ENCODE assay signal across 8 cellular contexts in the genomic region with DNA sequence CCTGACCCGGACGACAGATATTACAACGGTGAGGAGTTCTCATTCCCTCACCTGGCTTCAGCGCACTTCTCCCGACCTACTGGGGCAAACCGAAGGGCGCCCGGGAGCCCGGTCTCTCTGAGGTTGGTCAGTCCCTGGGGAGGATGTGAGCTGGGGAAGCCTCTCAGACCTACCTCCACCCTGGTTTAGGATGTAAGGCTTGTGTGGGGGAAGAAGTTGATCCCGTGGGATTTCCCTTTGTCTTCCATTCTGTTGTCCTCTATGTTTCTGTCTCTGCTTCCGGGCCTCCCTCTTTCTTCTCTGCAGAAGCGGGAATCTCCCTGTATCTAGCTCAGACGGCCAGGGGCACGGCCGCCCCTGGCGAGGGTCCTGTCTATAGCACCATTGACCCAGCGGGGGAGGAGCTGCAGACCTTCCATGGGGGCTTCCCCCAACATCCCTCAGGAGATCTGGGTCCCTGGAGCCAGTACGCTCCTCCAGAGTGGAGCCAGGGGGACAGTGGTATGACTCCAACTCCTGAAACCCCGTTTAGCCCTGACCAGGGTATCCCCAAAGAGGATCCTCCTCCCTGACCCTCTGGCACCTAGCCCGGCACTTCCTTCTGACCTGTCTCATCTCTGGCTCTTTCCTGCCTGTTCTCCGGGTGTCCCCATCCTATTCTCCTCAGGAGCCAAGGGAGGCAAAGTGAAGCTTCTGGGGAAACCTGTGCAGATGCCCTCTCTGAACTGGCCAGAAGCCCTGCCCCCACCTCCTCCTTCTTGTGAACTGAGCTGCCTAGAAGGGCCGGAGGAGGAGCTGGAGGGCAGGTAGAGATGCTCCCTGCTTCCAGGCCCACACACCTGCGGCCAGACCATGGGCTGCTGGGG. TPM values are rescaled to one million over a fixed set of nuclear protein-coding genes. Genes with fewer than 3 reads are reported as not detected.
A peak's percentile ranks its signal among the peaks of the same experiment; 100 is the strongest.
DNase-seq lines count a peak whose midpoint lies in the region; TF ChIP-seq lines count a peak whose summit lies in the region.
"Had no signal": no experiment of that assay in that cellular context is flagged by ENCODE, and none has a peak within 500 bp of the region (broad histone marks: within the 10 kb centered on the region; RNA-seq: fewer than 3 reads in every experiment).

No MANE protein-coding gene starts in this region.

- peaks cover 20 to 29% of the 10 kb centered on the region in 2 experiments for H3K4me1 Mint-ChIP-seq in H9
- peaks cover 12% of the 10 kb centered on the region for H3K4me1 Mint-ChIP-seq in activated T-helper 2 cell treated with anti-CD3 and anti-CD28 coated beads, Interferon-gamma antibody, Interleukin-2, Interleukin-4, amounts not matched to agents 10 μg/mL and 5 μg/mL and 100 μg/mL, durations not matched to agents 14 hours and 24 hours and 36 hours (ENCODE audit: low read depth)

- H3K18ac ChIP-seq in H9 (ENCODE audit: insufficient read length, low read depth, low read length): no peak overlapping the region

- H3K9ac ChIP-seq in H9 (ENCODE audit: extremely low read depth, insufficient read length, low read length): no peak overlapping the region

- CTCF ChIA-PET in HEK293T (lab: Yijun Ruan, JAX): no interaction called here

- H3K4me3 ChIP-seq in right atrium auricular region (peak overlapping the region; percentile 53 to 57), spleen (peak overlapping the region in 7 of 8 donors; percentile 40 to 80 (median 50))

- H3K9me3 ChIP-seq in H9 (ENCODE audit: control insufficient read depth, low read depth, low read length): no peaks in the 10 kb centered on the region
- H3K9me3 ChIP-seq in right atrium auricular region: no peaks in the 10 kb centered on the region
- no peaks in the 10 kb centered on the region for H3K9me3 ChIP-seq in spleen

- peak overlapping the region; percentile 61 for H3K4me2 ChIP-seq in H9 (ENCODE audit: insufficient read depth, insufficient read length, low read length)

- H3K9me3 Mint-ChIP-seq in H9: peaks cover 0 to 3% of the 10 kb centered on the region in 2 experiments; a peak in 1 of 5 replicates
- H3K9me3 Mint-ChIP-seq in activated T-helper 2 cell treated with anti-CD3 and anti-CD28 coated beads, Interferon-gamma antibody, Interleukin-2, Interleukin-4, amounts not matched to agents 10 μg/mL and 5 μg/mL and 100 μg/mL, durations not matched to agents 14 hours and 24 hours and 36 hours: no peaks in the 10 kb centered on the region

- DNase-seq in H9 (peak; percentile 55), right atrium auricular region (ENCODE audit: low spot score) (no peak), spleen (peak; percentile 69), kidney glomerular epithelial cell (lab: John Stamatoyannopoulos, UW) (no peak), HEK293T (ENCODE audit: extremely low spot score) (no peak)
- DNase-seq in activated T-helper 2 cell treated with anti-CD3 and anti-CD28 coated beads, Interferon-gamma antibody, Interleukin-2, Interleukin-4, amounts not matched to agents 10 μg/mL and 5 μg/mL and 100 μg/mL, durations not matched to agents 14 hours and 24 hours and 36 hours (ENCODE audit: low spot score): no peak
- DNase-seq in central memory CD4-positive, alpha-beta T cell: no peak

- no peak overlapping the region for H4K8ac ChIP-seq in H9 (replicated peaks; ENCODE audit: insufficient read length, low read depth, low read length)

- intact Hi-C loops in activated T-helper 2 cell treated with anti-CD3 and anti-CD28 coated beads, Interferon-gamma antibody, Interleukin-2, Interleukin-4, amounts not matched to agents 10 μg/mL and 5 μg/mL and 100 μg/mL, durations not matched to agents 14 hours and 24 hours and 36 hours (cut with micrococcal nuclease): loop anchor here (5.0 kb wide), 2 partner anchors 131 to 264 kb away; no protein-coding TSS in a partner anchor
- intact Hi-C loops in spleen (cut with DNase I; ENCODE audit: low total_unique reads): no loop called here

- no peaks in the 10 kb centered on the region; a peak in 2 of 7 replicates for H3K36me3 Mint-ChIP-seq in H9 (ENCODE audit: insufficient read depth in 1 of 3, low read depth in 3 of 3)
- no peaks in the 10 kb centered on the region for H3K36me3 Mint-ChIP-seq in activated T-helper 2 cell treated with anti-CD3 and anti-CD28 coated beads, Interferon-gamma antibody, Interleukin-2, Interleukin-4, amounts not matched to agents 10 μg/mL and 5 μg/mL and 100 μg/mL, durations not matched to agents 14 hours and 24 hours and 36 hours (ENCODE audit: low read depth)

- H3K23ac ChIP-seq in H9 (ENCODE audit: insufficient read length, low read depth, low read length): no peak overlapping the region

- H3K4me1 ChIP-seq in H9 (ENCODE audit: insufficient read depth, low read length): no peaks in the 10 kb centered on the region
- peaks cover 0 to 26% of the 10 kb centered on the region in 2 donors for H3K4me1 ChIP-seq in right atrium auricular region
- H3K4me1 ChIP-seq in spleen: peaks cover 13 to 66% (median 45%) of the 10 kb centered on the region in 6 donors

- H3K79me2 ChIP-seq in H9 (ENCODE audit: insufficient read depth, low read length): no peaks in the 10 kb centered on the region

- H4K20me1 ChIP-seq in H9 (ENCODE audit: control insufficient read depth, insufficient read depth, insufficient read length): no peaks in the 10 kb centered on the region

- no CpG with 5 or more reads among the region's 23 CpGs for WGBS in H9 (ENCODE audit: extremely low coverage, insufficient read length, low lambda C conversion rate)
- 45 to 58% (median 51%) methylated on average over 22 to 23 of the region's 23 CpGs for WGBS in spleen, 5 donors

- H2AK5ac ChIP-seq in H9 (ENCODE audit: insufficient read length, low read length): no peak overlapping the region

- peaks cover 33% of the 10 kb centered on the region for H3K27me3 Mint-ChIP-seq in H9 (ENCODE audit: low read depth)
- H3K27me3 Mint-ChIP-seq in activated T-helper 2 cell treated with anti-CD3 and anti-CD28 coated beads, Interferon-gamma antibody, Interleukin-2, Interleukin-4, amounts not matched to agents 10 μg/mL and 5 μg/mL and 100 μg/mL, durations not matched to agents 14 hours and 24 hours and 36 hours (ENCODE audit: low read depth): peaks cover 30% of the 10 kb centered on the region

- peak overlapping the region; percentile 82 to 89 for H3K4me3 Mint-ChIP-seq in H9
- H3K4me3 Mint-ChIP-seq in activated T-helper 2 cell treated with anti-CD3 and anti-CD28 coated beads, Interferon-gamma antibody, Interleukin-2, Interleukin-4, amounts not matched to agents 10 μg/mL and 5 μg/mL and 100 μg/mL, durations not matched to agents 14 hours and 24 hours and 36 hours (ENCODE audit: low read depth): peak overlapping the region; percentile 82

- H3K36me3 ChIP-seq in right atrium auricular region (no peaks in the 10 kb centered on the region), spleen (no peaks in the 10 kb centered on the region)

- no peak overlapping the region for H2AFZ ChIP-seq in H9 (ENCODE audit: low read length)

- H3K23me2 ChIP-seq in H9 (ENCODE audit: insufficient read length, low read depth, low read length, poor library complexity, severe bottlenecking): peaks cover 6% of the 10 kb centered on the region

- no peak overlapping the region for H4K91ac ChIP-seq in H9 (ENCODE audit: insufficient read length, low read depth, low read length)

- H3T11ph ChIP-seq in H9 (ENCODE audit: low read length): no peak overlapping the region

- H3K56ac ChIP-seq in H9 (ENCODE audit: insufficient read length, low read depth, low read length): no peak overlapping the region

- POLR2A ChIA-PET in HEK293T (lab: Yijun Ruan, JAX): interaction anchor here (0.8 to 1.3 kb wide), 3 partner anchors 9 to 223 kb away, joined by 3 read pairs; no protein-coding TSS in a partner anchor

- H2BK120ac ChIP-seq in H9 (ENCODE audit: low read depth, low read length, poor library complexity, severe bottlenecking): no peak overlapping the region

- H2BK15ac ChIP-seq in H9 (ENCODE audit: low read depth, low read length): no peak overlapping the region

- no peak for TF ChIP-seq CTCF in H9 (conservative IDR thresholded peaks at IDR 0.05)
- TF ChIP-seq CTCF in right atrium auricular region (IDR thresholded peaks at IDR 0.05): no peak
- TF ChIP-seq CTCF in spleen (IDR thresholded peaks at IDR 0.05 in 8 of 11, conservative IDR thresholded peaks at IDR 0.05 in 3 of 11): no peak

- no peak overlapping the region for H2BK5ac ChIP-seq in H9 (ENCODE audit: insufficient read length, low read length)

- no peak overlapping the region for H2BK12ac ChIP-seq in H9 (ENCODE audit: insufficient read length, low read depth, low read length)

- H3K14ac ChIP-seq in H9 (ENCODE audit: insufficient read depth, low read length): no peak overlapping the region

- no peak overlapping the region for H3K27ac ChIP-seq in H9 (ENCODE audit: insufficient read length, low read depth, low read length)
- H3K27ac ChIP-seq in right atrium auricular region: peak overlapping the region in 1 of 2 donors; percentile 82
- H3K27ac ChIP-seq in spleen: peak overlapping the region in 6 of 8 donors; percentile 19 to 90 (median 86)

- no peak overlapping the region for H2BK20ac ChIP-seq in H9 (ENCODE audit: low read depth, low read length, poor library complexity, severe bottlenecking)

- H3K27me3 ChIP-seq in H9 (ENCODE audit: insufficient read depth, low read length): peaks cover 6% of the 10 kb centered on the region; the same call in 1 of the 2 replicates
- peaks cover 0 to 3% of the 10 kb centered on the region in 2 donors for H3K27me3 ChIP-seq in right atrium auricular region
- H3K27me3 ChIP-seq in spleen (replicated peaks in 1 of 7): peaks cover 0 to 66% (median 3%) of the 10 kb centered on the region in 7 donors

- H4K5ac ChIP-seq in H9 (ENCODE audit: insufficient read length, low read depth, low read length): no peak overlapping the region

- H3K4ac ChIP-seq in H9 (ENCODE audit: low read depth, low read length): no peak overlapping the region

- H3K27ac Mint-ChIP-seq in H9: no peak overlapping the region
- H3K27ac Mint-ChIP-seq in activated T-helper 2 cell treated with anti-CD3 and anti-CD28 coated beads, Interferon-gamma antibody, Interleukin-2, Interleukin-4, amounts not matched to agents 10 μg/mL and 5 μg/mL and 100 μg/mL, durations not matched to agents 14 hours and 24 hours and 36 hours: peak overlapping the region; percentile 86

- no peaks in the 10 kb centered on the region for H3K79me1 ChIP-seq in H9 (ENCODE audit: insufficient read depth, low read depth, low read length, poor library complexity, severe bottlenecking)

- no peak for TF ChIP-seq POLR2A in spleen (IDR thresholded peaks at IDR 0.05)

RNA-seq across cellular contexts. Expression of a gene that starts 12.6 kb away (rescaled TPM):
- total RNA-seq in H9 (2021): 11.8 and 12.6 TPM in 2 replicates
- 9.0 and 10.6 TPM in 2 replicates for total RNA-seq in activated T-helper 2 cell treated with anti-CD3 and anti-CD28 coated beads, Interferon-gamma antibody, Interleukin-2, Interleukin-4, amounts not matched to agents 10 μg/mL and 5 μg/mL and 100 μg/mL, durations not matched to agents 14 hours and 24 hours and 36 hours
- total RNA-seq in right atrium auricular region: 10 to 100 TPM in 1 of 2 donors, 1 to 10 TPM in 1; 6.4 to 10.1 TPM
- total RNA-seq in spleen: 10 to 100 TPM; 13.2 to 35.0 (median 25.0) TPM
- polyA plus RNA-seq in spleen: 10 to 100 TPM; 15.5 to 43.2 (median 25.9) TPM

RNA-seq across cellular contexts. Expression of a gene that starts 19.8 kb away (rescaled TPM):
- not detected in 2 replicates for total RNA-seq in H9 (2021)
- total RNA-seq in activated T-helper 2 cell treated with anti-CD3 and anti-CD28 coated beads, Interferon-gamma antibody, Interleukin-2, Interleukin-4, amounts not matched to agents 10 μg/mL and 5 μg/mL and 100 μg/mL, durations not matched to agents 14 hours and 24 hours and 36 hours: not detected in 2 replicates
- 10 to 100 TPM; 16.2 to 21.6 TPM for total RNA-seq in right atrium auricular region
- total RNA-seq in spleen: 100 to 1,000 TPM in 6 of 7 donors, 10 to 100 TPM in 1; 96.9 to 246 (median 147) TPM
- polyA plus RNA-seq in spleen: 10 to 100 TPM in 2 of 3 donors, 1 to 10 TPM in 1; 6.7 to 53.2 (median 24.9) TPM

RNA-seq across cellular contexts. Expression of a gene that starts 41.2 kb away (rescaled TPM):
- total RNA-seq in H9 (2021) (not detected in 2 replicates), right atrium auricular region (not detected), spleen (under 1 TPM in 1 of 7 donors, not detected in 6; 0.25 TPM)
- not detected in 2 replicates for total RNA-seq in activated T-helper 2 cell treated with anti-CD3 and anti-CD28 coated beads, Interferon-gamma antibody, Interleukin-2, Interleukin-4, amounts not matched to agents 10 μg/mL and 5 μg/mL and 100 μg/mL, durations not matched to agents 14 hours and 24 hours and 36 hours
- polyA plus RNA-seq in spleen: not detected
- total RNA-seq: kidney epithelial cell had no signal

RNA-seq across cellular contexts. Expression of a gene that starts 58.0 kb away (rescaled TPM):
- not detected in 2 replicates for total RNA-seq in H9 (2021)
- not detected in 2 replicates for total RNA-seq in activated T-helper 2 cell treated with anti-CD3 and anti-CD28 coated beads, Interferon-gamma antibody, Interleukin-2, Interleukin-4, amounts not matched to agents 10 μg/mL and 5 μg/mL and 100 μg/mL, durations not matched to agents 14 hours and 24 hours and 36 hours
- under 1 TPM in 1 of 2 donors, not detected in 1; 0.83 TPM for total RNA-seq in right atrium auricular region
- 1 to 10 TPM in 1 of 7 donors, not detected in 6; 2.7 TPM for total RNA-seq in spleen
- polyA plus RNA-seq in spleen: under 1 TPM; 0.04 to 0.38 (median 0.22) TPM

Comparison
In these comparisons a context has a peak if more than half of its experiments do, and no peak if none do; other contexts are left out.
1. DNase-seq: peak in H9 (single experiment) and spleen (single experiment); none in activated T-helper 2 cell treated with anti-CD3 and anti-CD28 coated beads, Interferon-gamma antibody, Interleukin-2, Interleukin-4, amounts not matched to agents 10 μg/mL and 5 μg/mL and 100 μg/mL, durations not matched to agents 14 hours and 24 hours and 36 hours (single experiment), right atrium auricular region (single experiment), central memory CD4-positive, alpha-beta T cell (single experiment), kidney glomerular epithelial cell (single experiment) and HEK293T (single experiment).
2. RNA of a gene that starts 19.8 kb away (total RNA-seq): 96.9 to 246 TPM in spleen and 16.2 to 21.6 TPM in right atrium auricular region; not detected in H9 and not detected in activated T-helper 2 cell treated with anti-CD3 and anti-CD28 coated beads, Interferon-gamma antibody, Interleukin-2, Interleukin-4, amounts not matched to agents 10 μg/mL and 5 μg/mL and 100 μg/mL, durations not matched to agents 14 hours and 24 hours and 36 hours; every median in the first group is over 10 times any median in the second.